In the genomic region with DNA sequence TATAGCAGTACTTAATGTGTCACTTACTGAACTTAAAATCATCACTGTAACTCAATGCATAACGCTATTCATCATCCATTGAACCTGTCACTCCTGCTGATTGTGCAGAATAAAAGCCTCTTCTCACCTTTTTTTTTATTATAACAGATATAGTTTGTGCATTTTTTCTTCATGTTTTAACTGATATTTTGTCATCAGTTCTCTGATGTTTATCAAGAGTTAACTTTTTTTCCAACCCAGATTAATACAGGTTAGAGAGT, we compare ENCODE assay signal across 20 cellular contexts.
"Had no signal": no experiment of that assay in that cellular context is flagged by ENCODE, and none has a peak within 500 bp of the region (broad histone marks: within the 10 kb centered on the region; RNA-seq: fewer than 3 reads in every experiment).

No MANE protein-coding gene starts in this region.

- H3K4me3 ChIP-seq: coronary artery, dorsolateral prefrontal cortex, esophagus muscularis mucosa, gastrocnemius medialis, heart left ventricle, hepatocyte, left lung, lower lobe of right lung, mucosa of descending colon had no signal

- ATAC-seq: foreskin keratinocyte, gastrocnemius medialis, heart left ventricle, left cardiac atrium, left lung, left ventricle myocardium superior, mucosa of descending colon had no signal

- DNase-seq: dermis blood vessel endothelial cell; dorsolateral prefrontal cortex; effector CD4-positive, alpha-beta T cell; effector memory CD4-positive, alpha-beta T cell; foreskin keratinocyte; gastrocnemius medialis; heart left ventricle; hypothalamus; immature natural killer cell; left cardiac atrium; left lung; left ventricle myocardium superior; lower lobe of right lung; mesenchymal stem cell; mucosa of descending colon; naive B cell had no signal

- H3K36me3 ChIP-seq: esophagus muscularis mucosa, gastrocnemius medialis, heart left ventricle, left lung, lower lobe of right lung had no signal

- H3K36me3 Mint-ChIP-seq: immature natural killer cell, mesothelial cell of epicardium, naive B cell had no signal

- H3K27me3 ChIP-seq: dorsolateral prefrontal cortex, esophagus muscularis mucosa, foreskin keratinocyte, gastrocnemius medialis, heart left ventricle, hepatocyte, left lung had no signal

- H3K9me3 ChIP-seq: esophagus muscularis mucosa, gastrocnemius medialis, heart left ventricle, left lung, lower lobe of right lung, mucosa of descending colon had no signal

- H3K27me3 Mint-ChIP-seq: naive B cell had no signal

- H3K4me1 ChIP-seq: foreskin keratinocyte, left lung, lower lobe of right lung had no signal

- H3K4me1 Mint-ChIP-seq: immature natural killer cell, naive B cell had no signal

- H3K9me3 Mint-ChIP-seq: mesothelial cell of epicardium, naive B cell had no signal

- H3K27ac ChIP-seq: coronary artery, dorsolateral prefrontal cortex, esophagus muscularis mucosa, foreskin keratinocyte, gastrocnemius medialis, heart left ventricle, hepatocyte, left lung, lower lobe of right lung had no signal

- H3K4me3 Mint-ChIP-seq: immature natural killer cell, mesothelial cell of epicardium, naive B cell had no signal

- H3K27ac Mint-ChIP-seq: immature natural killer cell, mesothelial cell of epicardium, naive B cell had no signal
